11 cellular contexts compared by ENCODE assay signal in the genomic region with DNA sequence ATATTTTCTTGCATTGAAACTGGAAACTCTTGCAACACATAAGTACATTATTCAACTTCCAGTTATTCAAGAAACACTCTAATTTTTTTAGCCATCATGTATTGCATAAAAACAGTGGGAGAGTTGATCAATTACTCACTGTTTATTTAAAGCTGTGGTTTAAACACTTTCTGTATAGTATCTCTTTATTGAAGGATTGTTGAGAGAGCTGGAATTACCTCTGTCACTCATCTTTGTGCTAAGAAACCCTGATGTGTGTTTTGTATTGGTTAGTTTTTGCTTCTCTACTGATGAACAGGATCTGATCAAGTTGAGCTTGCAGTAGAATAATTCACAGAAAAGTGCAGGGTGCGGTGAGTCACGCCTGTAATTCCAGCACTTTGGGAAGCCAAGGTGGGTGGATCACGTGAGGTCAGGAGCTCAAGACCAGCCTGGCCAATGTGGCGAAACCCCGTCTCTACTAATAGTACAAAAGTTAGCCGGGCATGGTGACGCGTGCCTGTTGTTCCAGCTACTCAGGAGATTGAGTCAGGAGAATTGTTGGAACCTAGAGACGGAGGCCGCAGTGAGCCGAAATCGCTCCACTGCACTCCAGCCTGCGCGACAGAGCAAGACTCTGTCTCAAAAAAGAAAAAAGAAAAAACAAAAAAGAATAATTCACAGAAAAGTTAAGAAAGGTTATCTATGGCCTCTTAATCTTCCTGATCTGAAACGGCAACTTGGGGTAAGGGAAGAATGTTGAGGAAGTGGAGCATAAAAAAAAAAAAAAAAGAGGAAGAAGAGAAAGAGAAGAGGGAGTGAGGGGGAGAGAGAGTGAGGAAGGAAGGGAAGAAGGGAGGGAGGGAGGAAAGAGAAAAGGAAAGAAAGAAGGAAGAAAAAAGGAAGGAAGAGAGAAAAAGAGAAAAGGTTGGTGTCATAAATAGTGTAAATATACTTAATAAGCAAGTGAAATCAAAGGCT.
DNase-seq lines count a peak whose midpoint lies in the region; ATAC-seq and TF ChIP-seq lines count a peak whose summit lies in the region.
"Had no signal": no experiment of that assay in that cellular context is flagged by ENCODE, and none has a peak within 500 bp of the region (broad histone marks: within the 10 kb centered on the region; RNA-seq: fewer than 3 reads in every experiment).

No MANE protein-coding gene starts in this region.

- peaks cover 48% of the 10 kb centered on the region for H3F3A ChIP-seq in PC-9 (ENCODE audit: insufficient read depth, low read depth)

- peaks cover 11% of the 10 kb centered on the region; the same call in 1 of the 2 replicates for H3K9me3 ChIP-seq in PC-9 (ENCODE audit: insufficient read depth, low read depth)

- peak overlapping the region; percentile 1 for H3K27ac Mint-ChIP-seq in stimulated activated naive B cell treated with anti-CD40 and anti-IgM and Interleukin-4, amounts not matched to agents 10 μg/mL and 1 μg/mL and 100 μg/mL, for 72 hours

- H3K9me2 ChIP-seq in PC-9 (ENCODE audit: insufficient read depth) = no peaks in the 10 kb centered on the region

- H3K4me3 Mint-ChIP-seq in stimulated activated naive B cell treated with anti-CD40 and anti-IgM and Interleukin-4, amounts not matched to agents 10 μg/mL and 1 μg/mL and 100 μg/mL, for 72 hours = no peak overlapping the region

- no peak for ATAC-seq in stimulated activated naive B cell treated with anti-CD40 and anti-IgM and Interleukin-4, amounts not matched to agents 10 μg/mL and 1 μg/mL and 100 μg/mL, for 72 hours (replicated peaks)
- no peak for ATAC-seq in HG02798 (IDR thresholded peaks at IDR 0.05; ENCODE audit: poor library complexity, unreplicated experiment)

- CTCF ChIA-PET in PC-9 (lab: Charles Lee) = interaction anchor here (0.7 to 1.1 kb wide), 4 partner anchors 48 to 189 kb away, joined by 3 to 5 read pairs (median 4); no protein-coding TSS in a partner anchor

- H3K4me3 ChIP-seq in PC-9 (peak overlapping the region; percentile 51), epithelial cell of proximal tubule (ENCODE audit: low read depth, low read length) (no peak overlapping the region)

- H3K27ac ChIP-seq in PC-9 = peak overlapping the region; percentile 99
- H3K27ac ChIP-seq: parathyroid adenoma had no signal

- TF ChIP-seq CTCF in PC-9 (conservative IDR thresholded peaks at IDR 0.05) (no peak), epithelial cell of proximal tubule (conservative IDR thresholded peaks at IDR 0.05; ENCODE audit: low read depth, low read length) (no peak)

- H3K36me3 ChIP-seq in PC-9 (ENCODE audit: low read depth) = no peaks in the 10 kb centered on the region

- H2AFZ ChIP-seq in PC-9 = peak overlapping the region; percentile 75
- H2AFZ ChIP-seq: parathyroid adenoma had no signal

- H3K9me3 Mint-ChIP-seq in stimulated activated naive B cell treated with anti-CD40 and anti-IgM and Interleukin-4, amounts not matched to agents 10 μg/mL and 1 μg/mL and 100 μg/mL, for 72 hours = no peaks in the 10 kb centered on the region

- H4K20me1 ChIP-seq in PC-9 (ENCODE audit: insufficient read depth) = no peaks in the 10 kb centered on the region

- POLR2A ChIA-PET in PC-9 (lab: Charles Lee; ENCODE audit: unreplicated experiment) = interaction anchor here (0.6 to 1.9 kb wide), 6 partner anchors 40 to 98 kb away, joined by 3 to 21 read pairs (median 4); partner anchors contain the start of gene NCOA3

- H3K4me1 ChIP-seq in PC-9 (replicated peaks; ENCODE audit: insufficient read depth) = peaks cover 51% of the 10 kb centered on the region
- H3K4me1 ChIP-seq: parathyroid adenoma had no signal

- H3K27me3 Mint-ChIP-seq in stimulated activated naive B cell treated with anti-CD40 and anti-IgM and Interleukin-4, amounts not matched to agents 10 μg/mL and 1 μg/mL and 100 μg/mL, for 72 hours = no peaks in the 10 kb centered on the region

- H3K4me1 Mint-ChIP-seq in stimulated activated naive B cell treated with anti-CD40 and anti-IgM and Interleukin-4, amounts not matched to agents 10 μg/mL and 1 μg/mL and 100 μg/mL, for 72 hours = peaks cover 2 to 31% of the 10 kb centered on the region in 2 donors

- H3K36me3 Mint-ChIP-seq in stimulated activated naive B cell treated with anti-CD40 and anti-IgM and Interleukin-4, amounts not matched to agents 10 μg/mL and 1 μg/mL and 100 μg/mL, for 72 hours = peaks cover 0 to 3% of the 10 kb centered on the region in 2 donors

- peak; percentile 66 for DNase-seq in HPDE6-E6E7 (ENCODE audit: extremely low spot score)
- peak; percentile 87 to 98 for DNase-seq in PC-9
- DNase-seq in epithelial cell of proximal tubule (ENCODE audit: low read depth) = peak; percentile 63
- DNase-seq in stimulated activated naive B cell treated with anti-CD40 and anti-IgM and Interleukin-4, amounts not matched to agents 10 μg/mL and 1 μg/mL and 100 μg/mL, for 72 hours = no peak
- DNase-seq in effector CD4-positive, alpha-beta T cell = no peak
- DNase-seq in stimulated activated CD4-positive, alpha-beta T cell treated with anti-CD3 and anti-CD28 coated beads, Interleukin-4, amount 100 ng/mL, for 1 hour = no peak
- DNase-seq: DND-41, kidney glomerular epithelial cell, NCI-H774 had no signal

- H3K79me2 ChIP-seq in PC-9 (ENCODE audit: low read depth) = no peaks in the 10 kb centered on the region
- H3K79me2 ChIP-seq: parathyroid adenoma had no signal

- peak overlapping the region; percentile 82 for H3K4me2 ChIP-seq in PC-9

- no TSS peak for BruUV-seq in PC-9 (replicated peaks; lab: Mats Ljungman, UMichigan)

- intact Hi-C loops in PC-9 (cut with micrococcal nuclease; ENCODE audit: unreplicated experiment) = loop anchor here (2.0 to 5.0 kb wide), 2 partner anchors 68 to 115 kb away; partner anchors contain the start of gene NCOA3

- H3K27me3 ChIP-seq in PC-9 (ENCODE audit: insufficient read depth, low read depth) = no peaks in the 10 kb centered on the region

Comparison
In these comparisons a context has a peak if more than half of its experiments do, and no peak if none do; other contexts are left out.
1. DNase-seq: peak in HPDE6-E6E7 (single experiment), PC-9 (2 of 2) and epithelial cell of proximal tubule (single experiment); none in stimulated activated naive B cell treated with anti-CD40 and anti-IgM and Interleukin-4, amounts not matched to agents 10 μg/mL and 1 μg/mL and 100 μg/mL, for 72 hours (single experiment), effector CD4-positive, alpha-beta T cell (single experiment) and stimulated activated CD4-positive, alpha-beta T cell treated with anti-CD3 and anti-CD28 coated beads, Interleukin-4, amount 100 ng/mL, for 1 hour (single experiment).